Comparison of ENCODE assay signal across 23 cellular contexts in the genomic region with DNA sequence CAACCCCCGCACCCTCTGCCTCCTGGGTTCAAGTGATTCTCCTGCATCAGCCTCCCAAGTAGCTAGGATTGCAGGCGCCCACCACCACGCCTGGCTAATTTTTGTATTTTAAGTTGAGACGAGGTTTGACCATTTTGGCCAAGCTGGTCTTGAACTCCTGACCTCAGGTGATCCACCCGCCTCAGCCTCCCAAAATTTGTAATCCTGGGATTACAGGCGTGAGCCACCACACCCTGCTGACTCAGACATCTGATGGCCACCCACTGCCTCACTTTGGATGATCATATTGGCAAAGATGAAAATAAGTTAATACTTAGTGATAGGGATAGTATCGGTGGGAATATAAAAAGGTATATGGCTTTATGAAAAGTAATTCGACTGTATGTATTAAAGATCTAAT. TPM values are rescaled to one million over a fixed set of nuclear protein-coding genes. Genes with fewer than 3 reads are reported as not detected.
DNase-seq lines count a peak whose midpoint lies in the region; ATAC-seq and TF ChIP-seq lines count a peak whose summit lies in the region.
"Had no signal": no experiment of that assay in that cellular context is flagged by ENCODE, and none has a peak within 500 bp of the region (broad histone marks: within the 10 kb centered on the region; RNA-seq: fewer than 3 reads in every experiment).

No MANE protein-coding gene starts in this region.

- ATAC-seq in T-helper 17 cell (no peak), left lobe of liver (no peak)
- ATAC-seq: activated CD8-positive, alpha-beta T cell treated with anti-CD3 and anti-CD28 coated beads, Interleukin-2, amount 10 ng/mL, durations not matched to agents 7 days and 5 days; heart left ventricle; Right ventricle myocardium inferior; stimulated activated effector memory CD8-positive, alpha-beta T cell treated with anti-CD3 and anti-CD28 coated beads, Interleukin-12 subunit alpha, Interleukin-12 subunit beta, amount 100 ng/mL, for 72 hours had no signal

- no peak overlapping the region for H3K9ac ChIP-seq in BLaER1
- H3K9ac ChIP-seq in endodermal cell (ENCODE audit: extremely low read depth, low read length, poor library complexity, severe bottlenecking): no peak overlapping the region

- DNase-seq in CD4-positive, alpha-beta memory T cell: no peak
- DNase-seq in T-helper 17 cell (no peak), mesothelial cell of epicardium (ENCODE audit: low spot score in 2 of 2, unreplicated experiment in 2 of 2) (no peak), left lobe of liver (ENCODE audit: low spot score) (no peak), endodermal cell (no peak)
- no peak for DNase-seq in activated CD4-positive, alpha-beta T cell treated with anti-CD3 and anti-CD28 coated beads, Interleukin-2, amount 50 U/mL, for 4 hours
- DNase-seq: activated CD4-positive, CD25-positive, alpha-beta regulatory T cell treated with anti-CD3 and anti-CD28 coated beads, Interleukin-2, amount 50 U/mL, for 72 hours; activated CD8-positive, alpha-beta T cell treated with anti-CD3 and anti-CD28 coated beads, Interleukin-2, amount 10 ng/mL, durations not matched to agents 7 days and 5 days; activated naive CD4-positive, alpha-beta T cell treated with anti-CD3 and anti-CD28 coated beads, Interleukin-2, amount 50 U/mL, for 16 hours; activated T-cell treated with anti-CD3 and anti-CD28 coated beads for 4 hours; GDM1; heart left ventricle; mammary epithelial cell; NCI-H1417 treated with DMSO at 0.1 percent for 48 hours; NCI-H446; PC-3; retina; small intestine; testis had no signal

- peak overlapping the region; percentile 95 for H3K4me2 ChIP-seq in BLaER1

- CTCF ChIA-PET in CD4-positive, alpha-beta memory T cell (lab: Charles Lee; ENCODE audit: partially characterized antibody): interaction anchor here (0.7 to 3.7 kb wide), 5 partner anchors 24 to 958 kb away, joined by 3 to 17 read pairs (median 4); a partner anchor contains a TSS

- H3K4me3 ChIP-seq in BLaER1 (no peak overlapping the region), endodermal cell (ENCODE audit: low read length) (no peak overlapping the region)
- no peak overlapping the region for H3K4me3 ChIP-seq in CD4-positive, alpha-beta memory T cell (ENCODE audit: low read length in 2 of 2)
- H3K4me3 ChIP-seq: ascending aorta, heart left ventricle, testis had no signal

- H3K27me3 ChIP-seq in BLaER1 (no peaks in the 10 kb centered on the region), endodermal cell (ENCODE audit: control insufficient read depth, insufficient read depth, low read length, poor library complexity, severe bottlenecking) (no peaks in the 10 kb centered on the region)
- H3K27me3 ChIP-seq in CD4-positive, alpha-beta memory T cell (ENCODE audit: insufficient read depth, low read length): no peaks in the 10 kb centered on the region
- H3K27me3 ChIP-seq: ascending aorta, heart left ventricle, testis had no signal

- POLR2A ChIA-PET in CD4-positive, alpha-beta memory T cell (lab: Charles Lee; ENCODE audit: partially characterized antibody): interaction anchor here (0.6 to 2.0 kb wide), 6 partner anchors 11 to 56 kb away, joined by 3 to 9 read pairs (median 4); no protein-coding TSS in a partner anchor

- peak overlapping the region; percentile 56 to 89 (median 73) for H3K27ac Mint-ChIP-seq in CD4-positive, alpha-beta memory T cell
- H3K27ac Mint-ChIP-seq in T-helper 17 cell: peak overlapping the region; percentile 83
- peak overlapping the region; percentile 18 for H3K27ac Mint-ChIP-seq in mesothelial cell of epicardium
- no peak overlapping the region for H3K27ac Mint-ChIP-seq in endodermal cell
- H3K27ac Mint-ChIP-seq: activated CD8-positive, alpha-beta T cell treated with anti-CD3 and anti-CD28 coated beads, Interleukin-2, amount 10 ng/mL, durations not matched to agents 7 days and 5 days; stimulated activated effector memory CD8-positive, alpha-beta T cell treated with anti-CD3 and anti-CD28 coated beads, Interleukin-12 subunit alpha, Interleukin-12 subunit beta, amount 100 ng/mL, for 72 hours had no signal

- intact Hi-C loops in CD4-positive, alpha-beta memory T cell (cut with micrococcal nuclease): no loop called here

- H3K4me3 Mint-ChIP-seq in CD4-positive, alpha-beta memory T cell: peak overlapping the region in 1 of 8 donors; percentile 30
- no peak overlapping the region for H3K4me3 Mint-ChIP-seq in T-helper 17 cell
- no peak overlapping the region for H3K4me3 Mint-ChIP-seq in mesothelial cell of epicardium
- H3K4me3 Mint-ChIP-seq in endodermal cell: no peak overlapping the region
- H3K4me3 Mint-ChIP-seq: activated CD8-positive, alpha-beta T cell treated with anti-CD3 and anti-CD28 coated beads, Interleukin-2, amount 10 ng/mL, durations not matched to agents 7 days and 5 days; stimulated activated effector memory CD8-positive, alpha-beta T cell treated with anti-CD3 and anti-CD28 coated beads, Interleukin-12 subunit alpha, Interleukin-12 subunit beta, amount 100 ng/mL, for 72 hours had no signal

- H3K36me3 Mint-ChIP-seq in CD4-positive, alpha-beta memory T cell: peaks cover 0 to 9% of the 10 kb centered on the region in 2 donors
- H3K36me3 Mint-ChIP-seq in T-helper 17 cell (ENCODE audit: low read depth) (peaks cover 2% of the 10 kb centered on the region), mesothelial cell of epicardium (peaks cover 5% of the 10 kb centered on the region), endodermal cell (ENCODE audit: low read depth) (peaks cover 6% of the 10 kb centered on the region)

- H3K4me1 ChIP-seq in BLaER1 (peaks cover 78% of the 10 kb centered on the region), endodermal cell (ENCODE audit: control insufficient read depth, insufficient read depth, low read length) (peaks cover 9% of the 10 kb centered on the region)
- H3K4me1 ChIP-seq in CD4-positive, alpha-beta memory T cell (ENCODE audit: insufficient read depth, low read length): peaks cover 76% of the 10 kb centered on the region

- H3K9me3 Mint-ChIP-seq in CD4-positive, alpha-beta memory T cell: no peaks in the 10 kb centered on the region
- H3K9me3 Mint-ChIP-seq in mesothelial cell of epicardium: no peaks in the 10 kb centered on the region
- H3K9me3 Mint-ChIP-seq in endodermal cell: peaks cover 5% of the 10 kb centered on the region
- H3K9me3 Mint-ChIP-seq: stimulated activated effector memory CD8-positive, alpha-beta T cell treated with anti-CD3 and anti-CD28 coated beads, Interleukin-12 subunit alpha, Interleukin-12 subunit beta, amount 100 ng/mL, for 72 hours had no signal

- H3K27me3 Mint-ChIP-seq in CD4-positive, alpha-beta memory T cell: no peaks in the 10 kb centered on the region
- H3K27me3 Mint-ChIP-seq in T-helper 17 cell (no peaks in the 10 kb centered on the region), mesothelial cell of epicardium (ENCODE audit: low read depth) (no peaks in the 10 kb centered on the region), endodermal cell (ENCODE audit: insufficient read depth) (no peaks in the 10 kb centered on the region)

- H3K9me3 ChIP-seq in BLaER1 (peaks cover 14% of the 10 kb centered on the region), T-helper 17 cell (ENCODE audit: control insufficient read depth, low read length, poor library complexity, severe bottlenecking) (no peaks in the 10 kb centered on the region), endodermal cell (ENCODE audit: control insufficient read depth, low read length) (no peaks in the 10 kb centered on the region)
- no peaks in the 10 kb centered on the region for H3K9me3 ChIP-seq in CD4-positive, alpha-beta memory T cell (ENCODE audit: control insufficient read depth in 1 of 2, low read length in 2 of 2)
- H3K9me3 ChIP-seq: ascending aorta, heart left ventricle, testis had no signal

- TF ChIP-seq CTCF in mesothelial cell of epicardium (IDR thresholded peaks at IDR 0.05; ENCODE audit: unreplicated experiment) (no peak), endodermal cell (conservative IDR thresholded peaks at IDR 0.05) (no peak)

- WGBS in endodermal cell (ENCODE audit: insufficient coverage in 1 of 2, insufficient read length in 1 of 2), 2 experiments: 95 to 100% methylated on average over 3 to 7 of the region's 8 CpGs

- H3K27ac ChIP-seq in BLaER1 (no peak overlapping the region), endodermal cell (ENCODE audit: low read depth, low read length) (no peak overlapping the region)
- no peak overlapping the region for H3K27ac ChIP-seq in CD4-positive, alpha-beta memory T cell (ENCODE audit: low read depth, low read length)
- H3K27ac ChIP-seq: ascending aorta, heart left ventricle, testis had no signal

- H4K20me1 ChIP-seq in BLaER1: peaks cover 74% of the 10 kb centered on the region

- H3K36me3 ChIP-seq in BLaER1: peaks cover 24% of the 10 kb centered on the region
- H3K36me3 ChIP-seq in CD4-positive, alpha-beta memory T cell (ENCODE audit: insufficient read depth, low read length): no peaks in the 10 kb centered on the region
- H3K36me3 ChIP-seq in endodermal cell (ENCODE audit: control insufficient read depth, insufficient read depth, low read length): peaks cover 10% of the 10 kb centered on the region
- H3K36me3 ChIP-seq: ascending aorta, heart left ventricle had no signal

- H3K4me1 Mint-ChIP-seq in CD4-positive, alpha-beta memory T cell: peaks cover 59 to 86% (median 76%) of the 10 kb centered on the region in 4 donors
- H3K4me1 Mint-ChIP-seq in T-helper 17 cell (peaks cover 57% of the 10 kb centered on the region), mesothelial cell of epicardium (peaks cover 50% of the 10 kb centered on the region), endodermal cell (peaks cover 47% of the 10 kb centered on the region)

RNA-seq across cellular contexts. Expression of a gene that starts 55.9 kb away (rescaled TPM):
- total RNA-seq in CD4-positive, alpha-beta memory T cell: 100 to 1,000 TPM; 131 to 133 TPM
- 100 to 1,000 TPM; 129 to 155 TPM for polyA plus RNA-seq in CD4-positive, alpha-beta memory T cell
- total RNA-seq in T-helper 17 cell: 100 to 1,000 TPM; 112 to 117 TPM
- 61.8 to 67.8 TPM (median 66.3 TPM) in 3 replicates for total RNA-seq in mesothelial cell of epicardium
- 45.8 TPM for total RNA-seq in left lobe of liver
- 10 to 100 TPM; 85.5 to 86.6 TPM for total RNA-seq in endodermal cell
- 68.0 TPM for polyA plus RNA-seq in endodermal cell (2013, experiment 1 of 2)
- 56.4 TPM for polyA plus RNA-seq in endodermal cell (2013, experiment 2 of 2)
